Comparison of ENCODE assay signal across 3 cellular contexts in the genomic region with DNA sequence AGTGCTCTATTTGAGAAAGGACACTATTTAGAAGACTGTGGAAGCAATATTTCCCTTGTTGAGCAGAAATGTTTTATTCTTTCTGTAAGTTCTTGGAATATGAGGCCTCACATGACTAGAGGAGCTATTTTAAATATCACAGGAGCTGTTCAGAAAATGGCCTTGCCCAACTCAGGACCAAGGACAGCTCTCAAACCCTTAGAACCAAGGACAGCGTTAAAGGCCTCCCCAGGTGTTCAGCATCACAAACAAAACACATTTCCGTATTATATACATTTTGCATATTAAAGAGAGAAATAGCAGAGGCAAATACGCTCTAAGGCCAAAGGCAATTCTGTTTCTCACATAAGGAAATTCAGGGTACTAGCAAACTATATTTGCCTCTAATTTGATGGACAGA.
A peak's percentile ranks its signal among the peaks of the same experiment; 100 is the strongest.
TF ChIP-seq lines count a peak whose summit lies in the region.

No MANE protein-coding gene starts in this region.

TF ChIP-seq in HCT116, 20 proteins besides CTCF, POLR2A, EP300 and RAD21:
- TF ChIP-seq, protein P1, sequence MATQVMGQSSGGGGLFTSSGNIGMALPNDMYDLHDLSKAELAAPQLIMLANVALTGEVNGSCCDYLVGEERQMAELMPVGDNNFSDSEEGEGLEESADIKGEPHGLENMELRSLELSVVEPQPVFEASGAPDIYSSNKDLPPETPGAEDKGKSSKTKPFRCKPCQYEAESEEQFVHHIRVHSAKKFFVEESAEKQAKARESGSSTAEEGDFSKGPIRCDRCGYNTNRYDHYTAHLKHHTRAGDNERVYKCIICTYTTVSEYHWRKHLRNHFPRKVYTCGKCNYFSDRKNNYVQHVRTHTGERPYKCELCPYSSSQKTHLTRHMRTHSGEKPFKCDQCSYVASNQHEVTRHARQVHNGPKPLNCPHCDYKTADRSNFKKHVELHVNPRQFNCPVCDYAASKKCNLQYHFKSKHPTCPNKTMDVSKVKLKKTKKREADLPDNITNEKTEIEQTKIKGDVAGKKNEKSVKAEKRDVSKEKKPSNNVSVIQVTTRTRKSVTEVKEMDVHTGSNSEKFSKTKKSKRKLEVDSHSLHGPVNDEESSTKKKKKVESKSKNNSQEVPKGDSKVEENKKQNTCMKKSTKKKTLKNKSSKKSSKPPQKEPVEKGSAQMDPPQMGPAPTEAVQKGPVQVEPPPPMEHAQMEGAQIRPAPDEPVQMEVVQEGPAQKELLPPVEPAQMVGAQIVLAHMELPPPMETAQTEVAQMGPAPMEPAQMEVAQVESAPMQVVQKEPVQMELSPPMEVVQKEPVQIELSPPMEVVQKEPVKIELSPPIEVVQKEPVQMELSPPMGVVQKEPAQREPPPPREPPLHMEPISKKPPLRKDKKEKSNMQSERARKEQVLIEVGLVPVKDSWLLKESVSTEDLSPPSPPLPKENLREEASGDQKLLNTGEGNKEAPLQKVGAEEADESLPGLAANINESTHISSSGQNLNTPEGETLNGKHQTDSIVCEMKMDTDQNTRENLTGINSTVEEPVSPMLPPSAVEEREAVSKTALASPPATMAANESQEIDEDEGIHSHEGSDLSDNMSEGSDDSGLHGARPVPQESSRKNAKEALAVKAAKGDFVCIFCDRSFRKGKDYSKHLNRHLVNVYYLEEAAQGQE (IDR thresholded peaks at IDR 0.05; ENCODE audit: low read depth) = peak; percentile 9; the same call in 1 of the 2 replicates
- no peak for TF ChIP-seq YY1 (IDR thresholded peaks at IDR 0.05; ENCODE audit: extremely low read depth, insufficient replicate concordance, low read depth, low read length)
TF ChIP-seq in HCT116: peak in this region for 1.

TF ChIP-seq in GM12878, 131 proteins besides CTCF, POLR2A, EP300 and RAD21:
- TF ChIP-seq, protein P2, sequence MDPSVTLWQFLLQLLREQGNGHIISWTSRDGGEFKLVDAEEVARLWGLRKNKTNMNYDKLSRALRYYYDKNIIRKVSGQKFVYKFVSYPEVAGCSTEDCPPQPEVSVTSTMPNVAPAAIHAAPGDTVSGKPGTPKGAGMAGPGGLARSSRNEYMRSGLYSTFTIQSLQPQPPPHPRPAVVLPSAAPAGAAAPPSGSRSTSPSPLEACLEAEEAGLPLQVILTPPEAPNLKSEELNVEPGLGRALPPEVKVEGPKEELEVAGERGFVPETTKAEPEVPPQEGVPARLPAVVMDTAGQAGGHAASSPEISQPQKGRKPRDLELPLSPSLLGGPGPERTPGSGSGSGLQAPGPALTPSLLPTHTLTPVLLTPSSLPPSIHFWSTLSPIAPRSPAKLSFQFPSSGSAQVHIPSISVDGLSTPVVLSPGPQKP (IDR thresholded peaks at IDR 0.05; ENCODE audit: low read depth, low read length) = no peak
- TF ChIP-seq, protein P1 (IDR thresholded peaks at IDR 0.05; ENCODE audit: low read depth, low read length) = peak; percentile 73; the same call in 1 of the 2 replicates

TF ChIP-seq in neural cell, 6 proteins besides CTCF, POLR2A, EP300 and RAD21 (continued from another document):
- no peak for TF ChIP-seq EZH2 (IDR thresholded peaks at IDR 0.05; ENCODE audit: borderline replicate concordance, insufficient read depth, low read length, poor library complexity, severe bottlenecking)
- TF ChIP-seq, protein P1 (IDR thresholded peaks at IDR 0.05; ENCODE audit: borderline replicate concordance) = peak; percentile 80
- no peak for TF ChIP-seq SMC3 (conservative IDR thresholded peaks at IDR 0.05; ENCODE audit: poor library complexity)
TF ChIP-seq in neural cell: peak in this region for 1.
